ENCODE assay signal across 25 cellular contexts in the genomic region with DNA sequence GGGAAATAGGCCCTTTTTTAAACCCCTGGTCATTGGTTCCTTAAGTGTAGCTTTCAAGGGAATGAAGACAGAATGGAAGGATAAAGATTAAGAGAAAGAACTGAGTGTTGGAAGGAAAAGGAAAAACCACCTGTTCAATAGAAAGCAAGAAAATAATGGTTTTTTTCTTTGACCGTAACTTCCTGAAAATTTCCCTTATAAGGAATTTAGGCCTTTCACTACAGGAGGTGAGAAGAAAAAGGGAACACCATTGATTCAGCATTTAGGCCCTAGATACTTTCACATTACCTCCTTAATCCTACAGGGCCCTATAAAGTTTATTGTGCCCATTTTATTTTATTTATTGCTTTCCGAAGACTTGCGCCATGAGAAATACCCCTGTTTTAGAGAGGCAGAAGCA. TPM values are rescaled to one million over a fixed set of nuclear protein-coding genes. Genes with fewer than 3 reads are reported as not detected.
A peak's percentile ranks its signal among the peaks of the same experiment; 100 is the strongest.
DNase-seq lines count a peak whose midpoint lies in the region; ATAC-seq and TF ChIP-seq lines count a peak whose summit lies in the region.
"Had no signal": no experiment of that assay in that cellular context is flagged by ENCODE, and none has a peak within 500 bp of the region (broad histone marks: within the 10 kb centered on the region; RNA-seq: fewer than 3 reads in every experiment).

No MANE protein-coding gene starts in this region.

- peaks cover 98% of the 10 kb centered on the region for H3K79me2 ChIP-seq in GM23338 (replicated peaks; ENCODE audit: insufficient read depth)

- H3K36me3 ChIP-seq in A673 (ENCODE audit: insufficient read depth, low read length, poor library complexity, severe bottlenecking) (no peaks in the 10 kb centered on the region), GM23338 (ENCODE audit: insufficient read depth) (no peaks in the 10 kb centered on the region), SK-N-MC (ENCODE audit: insufficient read depth, low read length) (peaks cover 4% of the 10 kb centered on the region), iPS-18a (ENCODE audit: control insufficient read depth, low read depth, low read length) (peaks cover 4% of the 10 kb centered on the region)

- H3K9ac ChIP-seq in SK-N-MC (ENCODE audit: insufficient read length): no peak overlapping the region
- H3K9ac ChIP-seq in iPS-18a (ENCODE audit: low read length): no peak overlapping the region

- H3K4me1 ChIP-seq in A673 (ENCODE audit: insufficient read depth, low read length, poor library complexity, severe bottlenecking): no peaks in the 10 kb centered on the region
- H3K4me1 ChIP-seq in GM23338 (ENCODE audit: insufficient read depth): peaks cover 17% of the 10 kb centered on the region
- H3K4me1 ChIP-seq in iPS-18a (ENCODE audit: control insufficient read depth, low read depth, low read length): peaks cover 11% of the 10 kb centered on the region

- H2AFZ ChIP-seq in GM23338: no peak overlapping the region

- TF ChIP-seq POLR2A in lower leg skin (IDR thresholded peaks at IDR 0.05): no peak

- H3K9me3 Mint-ChIP-seq in GM23338 (no peaks in the 10 kb centered on the region), glutamatergic neuron (ENCODE audit: unreplicated experiment) (peaks cover 4% of the 10 kb centered on the region)
- H3K9me3 Mint-ChIP-seq: activated naive CD8-positive, alpha-beta T cell treated with anti-CD3 and anti-CD28 coated beads, Interleukin-2, amount 50 U/mL, for 24 hours; memory B cell; T-helper 1 cell treated with Interleukin-12 subunit alpha and Interleukin-12 subunit beta and Interleukin-4 antibody, amounts not matched to agents 30 μg/mL and 1 μg/mL, for 36 hours had no signal

- H3K27ac Mint-ChIP-seq in GM23338: peak overlapping the region; percentile 84; the same call in 1 of the 2 replicates
- no peak overlapping the region for H3K27ac Mint-ChIP-seq in glutamatergic neuron (ENCODE audit: unreplicated experiment)
- H3K27ac Mint-ChIP-seq: activated naive CD8-positive, alpha-beta T cell treated with anti-CD3 and anti-CD28 coated beads, Interleukin-2, amount 50 U/mL, for 24 hours; memory B cell; T-helper 1 cell treated with Interleukin-12 subunit alpha and Interleukin-12 subunit beta and Interleukin-4 antibody, amounts not matched to agents 30 μg/mL and 1 μg/mL, for 36 hours had no signal

- H3K36me3 Mint-ChIP-seq in GM23338 (ENCODE audit: low read depth): peaks cover 8% of the 10 kb centered on the region; the same call in 2 of the 3 replicates
- no peaks in the 10 kb centered on the region for H3K36me3 Mint-ChIP-seq in glutamatergic neuron (ENCODE audit: unreplicated experiment)

- 96 to 98% methylated on average over 3 of the region's 3 CpGs for WGBS in lower leg skin, 2 donors

- H3K27me3 ChIP-seq in A673 (replicated peaks; ENCODE audit: insufficient read depth, low read depth, low read length, poor library complexity) (no peaks in the 10 kb centered on the region), GM23338 (ENCODE audit: insufficient read depth) (no peaks in the 10 kb centered on the region), iPS-18a (ENCODE audit: control insufficient read depth, insufficient read depth, low read length) (no peaks in the 10 kb centered on the region)
- H3K27me3 ChIP-seq: heart left ventricle, upper lobe of right lung had no signal

- H4K20me1 ChIP-seq in GM23338 (replicated peaks; ENCODE audit: insufficient read depth): peaks cover 53% of the 10 kb centered on the region

- H3K9me3 ChIP-seq in A673 (ENCODE audit: low read depth, low read length, poor library complexity, severe bottlenecking): no peaks in the 10 kb centered on the region
- H3K9me3 ChIP-seq in SK-N-MC (ENCODE audit: low read depth, low read length): no peaks in the 10 kb centered on the region
- H3K9me3 ChIP-seq in iPS-18a (ENCODE audit: control insufficient read depth, low read depth, low read length): no peaks in the 10 kb centered on the region
- H3K9me3 ChIP-seq: heart left ventricle, upper lobe of right lung had no signal

- no TSS peak for BruUV-seq in A673 (replicated peaks; lab: Mats Ljungman, UMichigan)

- H3K4me2 ChIP-seq in GM23338: no peak overlapping the region
- H3K4me2 ChIP-seq: smooth muscle cell had no signal

- TF ChIP-seq CTCF in A673 (conservative IDR thresholded peaks at IDR 0.05; ENCODE audit: low read depth, low read length) (no peak), GM23338 (conservative IDR thresholded peaks at IDR 0.05; ENCODE audit: low read depth in 2 of 2) (no peak), glutamatergic neuron (IDR thresholded peaks at IDR 0.05; ENCODE audit: partially characterized antibody, unreplicated experiment) (no peak), lower leg skin (IDR thresholded peaks at IDR 0.05) (no peak)

- POLR2A ChIA-PET in A673 (lab: Charles Lee; ENCODE audit: low non-redundant PET): no interaction called here

- CTCF ChIA-PET in A673 (lab: Charles Lee): no interaction called here

- peaks cover 27% of the 10 kb centered on the region for H3K4me1 Mint-ChIP-seq in GM23338
- H3K4me1 Mint-ChIP-seq in glutamatergic neuron (ENCODE audit: low read depth, unreplicated experiment): peaks cover 14% of the 10 kb centered on the region

- no peak for DNase-seq in A673 (ENCODE audit: low spot score)
- no peak for DNase-seq in GM23338 (ENCODE audit: low spot score)
- DNase-seq in SK-N-MC (ENCODE audit: low read depth, low spot score): no peak
- DNase-seq in UCSD-AML1 (lab: John Stamatoyannopoulos, UW; ENCODE audit: unreplicated experiment): no peak
- no peak for DNase-seq in NOMO-1 treated with dmso at 0.1 percent for 144 hours (lab: John Stamatoyannopoulos, UW; ENCODE audit: unreplicated experiment)
- no peak for DNase-seq in glutamatergic neuron
- DNase-seq in lower leg skin (ENCODE audit: low spot score in 2 of 2): no peak
- DNase-seq: activated CD8-positive, alpha-beta memory T cell treated with anti-CD3 and anti-CD28 coated beads, Interleukin-2, amount 50 U/mL, for 48 hours; activated effector memory CD4-positive, alpha-beta T cell treated with anti-CD3 and anti-CD28 coated beads, Interleukin-2, amount 50 U/mL, for 16 hours; activated naive CD8-positive, alpha-beta T cell treated with anti-CD3 and anti-CD28 coated beads, Interleukin-2, amount 50 U/mL, for 24 hours; cerebellar nuclear complex; heart left ventricle; left cardiac atrium; NCI-H146; NCI-H2171; NCI-H510A treated with DMSO at 0.1 percent for 48 hours; retina; RPMI8226; stimulated activated CD4-positive, alpha-beta T cell treated with anti-CD3 and anti-CD28 coated beads, Interleukin-2, amount 100 ng/mL, for 24 hours; upper lobe of right lung had no signal

- H3K27me3 Mint-ChIP-seq in GM23338 (ENCODE audit: insufficient read depth, low read depth, poor library complexity) (no peaks in the 10 kb centered on the region), glutamatergic neuron (ENCODE audit: unreplicated experiment) (no peaks in the 10 kb centered on the region)
- H3K27me3 Mint-ChIP-seq: activated naive CD8-positive, alpha-beta T cell treated with anti-CD3 and anti-CD28 coated beads, Interleukin-2, amount 50 U/mL, for 24 hours; memory B cell had no signal

- ATAC-seq in GM23338: peak; percentile 21; the same call in 1 of the 3 replicates
- ATAC-seq: activated naive CD8-positive, alpha-beta T cell treated with anti-CD3 and anti-CD28 coated beads, Interleukin-2, amount 50 U/mL, for 24 hours; heart left ventricle; left cardiac atrium; upper lobe of right lung had no signal

- H3K4me3 ChIP-seq in A673 (ENCODE audit: low read depth, low read length, poor library complexity, severe bottlenecking) (no peak overlapping the region), GM23338 (no peak overlapping the region), SK-N-MC (no peak overlapping the region), iPS-18a (ENCODE audit: low read length) (no peak overlapping the region), lower leg skin (ENCODE audit: low read depth, poor library complexity, severe bottlenecking) (no peak overlapping the region)
- H3K4me3 ChIP-seq: heart left ventricle, smooth muscle cell, upper lobe of right lung had no signal

- H3K4me3 Mint-ChIP-seq in GM23338 (no peak overlapping the region), glutamatergic neuron (ENCODE audit: unreplicated experiment) (no peak overlapping the region)
- H3K4me3 Mint-ChIP-seq: activated naive CD8-positive, alpha-beta T cell treated with anti-CD3 and anti-CD28 coated beads, Interleukin-2, amount 50 U/mL, for 24 hours; memory B cell; T-helper 1 cell treated with Interleukin-12 subunit alpha and Interleukin-12 subunit beta and Interleukin-4 antibody, amounts not matched to agents 30 μg/mL and 1 μg/mL, for 36 hours had no signal

- H3K9me2 ChIP-seq in GM23338 (ENCODE audit: insufficient read depth): no peaks in the 10 kb centered on the region

- peak overlapping the region; percentile 4 for H3K27ac ChIP-seq in A673 (ENCODE audit: low read depth, low read length, poor library complexity, severe bottlenecking)
- peak overlapping the region; percentile 74 for H3K27ac ChIP-seq in GM23338 (ENCODE audit: low read depth)
- 0 out of 2 replicates have a peak overlapping the region, but pooled peaks have one; percentile 19 for H3K27ac ChIP-seq in SK-N-MC
- H3K27ac ChIP-seq in iPS-18a (ENCODE audit: low read length): peak overlapping the region; percentile 3
- H3K27ac ChIP-seq: epithelial cell of prostate, heart left ventricle, upper lobe of right lung had no signal

- intact Hi-C loops in A673 (cut with micrococcal nuclease; ENCODE audit: unreplicated experiment) (no loop called here), lower leg skin (cut with DNase I; ENCODE audit: low total_unique reads) (no loop called here)

- H3F3A ChIP-seq in GM23338 (replicated peaks; ENCODE audit: low read depth): peaks cover 4% of the 10 kb centered on the region; the same call in 1 of the 2 replicates

TF ChIP-seq in GM23338, 12 proteins besides CTCF, POLR2A, EP300 and RAD21 (continues in another document):
- TF ChIP-seq EZH2phosphoT487 (IDR thresholded peaks at IDR 0.05; ENCODE audit: unreplicated experiment): no peak
- TF ChIP-seq ZNF114 (CRISPR knock-in tag; IDR thresholded peaks at IDR 0.05): no peak
- TF ChIP-seq POLR2AphosphoS5 (IDR thresholded peaks at IDR 0.05; ENCODE audit: low read depth): no peak
- no peak for TF ChIP-seq EZH2 (IDR thresholded peaks at IDR 0.05; ENCODE audit: low read depth, unreplicated experiment)

RNA-seq across cellular contexts. Expression of a gene that starts 18.9 kb away (rescaled TPM):
- total RNA-seq in A673 (2021): 96.8 and 97.4 TPM in 2 replicates
- 69.7 and 72.2 TPM in 2 replicates for total RNA-seq in GM23338 (2014; rRNA removed; shearing (Covaris generic))
- polyA plus RNA-seq in GM23338 (2016; fragmentation: Nextera tagmentation; extraction: Ambion mirVana): 27.5 and 28.6 TPM in 2 replicates
- 79.0 TPM for total RNA-seq in glutamatergic neuron (ENCODE audit: unreplicated experiment)
- 10 to 100 TPM; 44.2 to 48.5 (median 44.3) TPM for total RNA-seq in lower leg skin

RNA-seq across cellular contexts. Expression of a gene that starts 52.7 kb away (rescaled TPM):
- total RNA-seq in A673 (2021) (62.3 and 62.7 TPM in 2 replicates), glutamatergic neuron (ENCODE audit: unreplicated experiment) (48.6 TPM), lower leg skin (10 to 100 TPM; 41.1 to 62.0 (median 56.6) TPM)
- total RNA-seq in GM23338 (2014; rRNA removed; shearing (Covaris generic)): 45.2 and 52.1 TPM in 2 replicates
- polyA plus RNA-seq in GM23338 (2016; fragmentation: Nextera tagmentation; extraction: Ambion mirVana): 13.2 and 15.2 TPM in 2 replicates

RNA-seq across cellular contexts. Expression of a gene that starts 54.0 kb away (rescaled TPM):
- total RNA-seq in A673 (2021) (30.4 and 32.4 TPM in 2 replicates), glutamatergic neuron (ENCODE audit: unreplicated experiment) (23.2 TPM), lower leg skin (1 to 10 TPM; 2.9 to 5.0 (median 4.3) TPM)
- total RNA-seq in GM23338 (2014; rRNA removed; shearing (Covaris generic)): 9.7 and 10.1 TPM in 2 replicates
- polyA plus RNA-seq in GM23338 (2016; fragmentation: Nextera tagmentation; extraction: Ambion mirVana): 17.8 and 18.3 TPM in 2 replicates

Comparison
In these comparisons a context has a peak if more than half of its experiments do, and no peak if none do; other contexts are left out.
1. H3K27ac ChIP-seq: peak in every context shown above with its lines; median percentile 74 in GM23338; 19 in SK-N-MC; 4 in A673; 3 in iPS-18a.